In the genomic region with DNA sequence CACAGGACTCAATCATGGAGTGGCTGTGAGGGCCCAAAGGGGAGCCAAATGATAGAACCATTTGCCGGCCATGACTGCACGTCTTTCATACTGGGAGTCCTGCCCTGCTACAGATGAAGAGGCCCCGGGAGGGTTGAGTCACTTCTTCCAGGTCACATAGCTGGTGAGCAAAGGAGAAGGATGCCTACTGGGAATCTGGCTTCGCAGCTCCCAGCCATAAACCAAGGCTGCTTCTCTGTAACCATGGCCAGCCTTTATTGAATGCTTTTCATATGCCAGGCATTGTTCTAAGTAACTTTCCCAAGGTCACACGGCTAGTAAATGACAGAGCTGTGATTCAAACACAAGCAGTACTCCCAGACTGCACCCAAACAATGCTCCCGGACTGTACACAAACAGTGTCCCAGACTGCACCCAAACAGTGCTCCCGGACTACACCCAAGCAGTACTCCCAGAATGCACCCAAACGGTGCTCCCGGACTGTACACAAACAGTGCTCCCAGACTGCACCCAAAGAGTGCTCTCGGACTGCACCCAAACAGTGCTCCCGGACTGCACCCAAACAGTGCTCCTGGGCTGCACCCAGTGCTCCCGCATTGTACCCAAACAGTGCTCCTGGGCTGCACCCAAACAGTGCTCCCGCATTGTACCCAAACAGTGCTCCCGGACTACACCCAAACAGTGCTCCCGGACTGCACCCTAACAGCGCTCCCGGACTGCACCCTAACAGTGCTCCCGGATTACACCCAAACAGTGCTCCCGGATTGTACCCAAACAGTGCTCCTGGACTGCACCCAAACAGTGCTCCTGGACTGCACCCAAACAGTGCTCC, we compare ENCODE assay signal across 12 cellular contexts.
A peak's percentile ranks its signal among the peaks of the same experiment; 100 is the strongest.
DNase-seq lines count a peak whose midpoint lies in the region; ATAC-seq, FAIRE-seq and TF ChIP-seq lines count a peak whose summit lies in the region.
"Had no signal": no experiment of that assay in that cellular context is flagged by ENCODE, and none has a peak within 500 bp of the region (broad histone marks: within the 10 kb centered on the region; RNA-seq: fewer than 3 reads in every experiment).

No MANE protein-coding gene starts in this region.

- H3K79me2 ChIP-seq in astrocyte (ENCODE audit: insufficient read depth, low read length) = no peaks in the 10 kb centered on the region

- no peak overlapping the region for H3K27ac Mint-ChIP-seq in astrocyte (ENCODE audit: unreplicated experiment)

- TF ChIP-seq EP300 in suprapubic skin (IDR thresholded peaks at IDR 0.05) = no peak

- no peak overlapping the region for H3K9ac ChIP-seq in astrocyte (ENCODE audit: low read length)

- no peak for TF ChIP-seq CTCF in astrocyte (IDR thresholded peaks at IDR 0.05; ENCODE audit: insufficient read depth, low read depth, low read length)
- no peak for TF ChIP-seq CTCF in suprapubic skin (IDR thresholded peaks at IDR 0.05)
- TF ChIP-seq CTCF in RWPE1 (conservative IDR thresholded peaks at IDR 0.05; ENCODE audit: low read depth) = no peak

- intact Hi-C loops in right cardiac atrium (cut with DNase I) = no loop called here

- H3K4me3 ChIP-seq in astrocyte (ENCODE audit: insufficient read depth, low read depth, low read length) (no peak overlapping the region), right cardiac atrium (ENCODE audit: low read length) (no peak overlapping the region), suprapubic skin (no peak overlapping the region), H7 (ENCODE audit: insufficient read depth, low read depth, low read length) (no peak overlapping the region)
- H3K4me3 ChIP-seq: PC-9 had no signal

- H3K36me3 ChIP-seq in astrocyte (ENCODE audit: insufficient read depth, low read length) = no peaks in the 10 kb centered on the region
- H3K36me3 ChIP-seq in suprapubic skin = no peaks in the 10 kb centered on the region
- H3K36me3 ChIP-seq in H7 (replicated peaks; ENCODE audit: control insufficient read depth, insufficient read depth, low read length) = no peaks in the 10 kb centered on the region

- peak overlapping the region; percentile 34 for H2AFZ ChIP-seq in astrocyte (ENCODE audit: low read depth, low read length)
- H2AFZ ChIP-seq: PC-9 had no signal

- CTCF ChIA-PET in RWPE1 (lab: Yijun Ruan, JAX) = no interaction called here

- H4K20me1 ChIP-seq in astrocyte (ENCODE audit: insufficient read depth, low read length) = no peaks in the 10 kb centered on the region

- peak; percentile 76 for FAIRE-seq in astrocyte (lab: Jason Lieb, UNC)

- POLR2A ChIA-PET in RWPE1 (lab: Yijun Ruan, JAX; ENCODE audit: low non-redundant PET) = no interaction called here

- no peaks in the 10 kb centered on the region for H3K9me3 ChIP-seq in astrocyte (ENCODE audit: insufficient read depth, low read depth, low read length)
- H3K9me3 ChIP-seq in right cardiac atrium (ENCODE audit: control insufficient read depth, low read length) = no peaks in the 10 kb centered on the region
- no peaks in the 10 kb centered on the region for H3K9me3 ChIP-seq in suprapubic skin

- ATAC-seq in right cardiac atrium = peak; percentile 34 to 64
- ATAC-seq in GM21529 (IDR thresholded peaks at IDR 0.05; ENCODE audit: unreplicated experiment) = no peak

- H3K36me3 Mint-ChIP-seq in astrocyte (ENCODE audit: low read depth, unreplicated experiment) = no peaks in the 10 kb centered on the region

- H3K4me3 Mint-ChIP-seq in astrocyte (ENCODE audit: unreplicated experiment) = no peak overlapping the region

- H3K4me2 ChIP-seq in astrocyte (ENCODE audit: low read length) = peak overlapping the region; percentile 35
- H3K4me2 ChIP-seq: PC-9 had no signal

- WGBS in right cardiac atrium = 85% methylated on average over 19 of the region's 19 CpGs
- 80% methylated on average over 7 of the region's 19 CpGs for WGBS in suprapubic skin

- DNase-seq in GOT3 (lab: John Stamatoyannopoulos, UW) (peak; percentile 30), astrocyte (ENCODE audit: low read depth) (peak; percentile 54), right cardiac atrium (peak in 1 of 3 donors; percentile 53), suprapubic skin (ENCODE audit: low spot score in 2 of 2) (peak in 1 of 2 donors; percentile 37), RWPE1 (ENCODE audit: low spot score) (no peak), H7 (no peak)
- DNase-seq: activated CD4-positive, alpha-beta T cell treated with anti-CD3 and anti-CD28 coated beads, Interleukin-2, amount 50 U/mL, for 4 hours; COR-L47; NCI-H1092 treated with DMSO at 0.1 percent for 48 hours; NCI-H345 had no signal

- H3K4me1 ChIP-seq in astrocyte (ENCODE audit: insufficient read depth, low read length) = peaks cover 6% of the 10 kb centered on the region
- H3K4me1 ChIP-seq in right cardiac atrium (ENCODE audit: control insufficient read depth, insufficient read depth, low read length) = peaks cover 7% of the 10 kb centered on the region
- peaks cover 48% of the 10 kb centered on the region for H3K4me1 ChIP-seq in suprapubic skin

- peaks cover 15% of the 10 kb centered on the region for H3K27me3 Mint-ChIP-seq in astrocyte (ENCODE audit: low read depth, unreplicated experiment)

- H3K9me3 Mint-ChIP-seq in astrocyte (ENCODE audit: unreplicated experiment) = peaks cover 4% of the 10 kb centered on the region

- no peak for TF ChIP-seq POLR2A in suprapubic skin (IDR thresholded peaks at IDR 0.05)

- H3K4me1 Mint-ChIP-seq in astrocyte (ENCODE audit: low read depth, unreplicated experiment) = peaks cover 2% of the 10 kb centered on the region

- peaks cover 4% of the 10 kb centered on the region for H3K27me3 ChIP-seq in astrocyte (ENCODE audit: insufficient read depth, low read length)
- H3K27me3 ChIP-seq in right cardiac atrium (ENCODE audit: control insufficient read depth, insufficient read depth) = no peaks in the 10 kb centered on the region
- H3K27me3 ChIP-seq in suprapubic skin = no peaks in the 10 kb centered on the region
- no peaks in the 10 kb centered on the region for H3K27me3 ChIP-seq in H7 (ENCODE audit: control insufficient read depth, insufficient read depth, low read length)

- no peak overlapping the region for H3K27ac ChIP-seq in astrocyte (ENCODE audit: low read depth, low read length)
- peak overlapping the region; percentile 18 for H3K27ac ChIP-seq in right cardiac atrium (ENCODE audit: low read length)
- peak overlapping the region; percentile 77 for H3K27ac ChIP-seq in suprapubic skin
- no peak overlapping the region for H3K27ac ChIP-seq in RWPE1
- H3K27ac ChIP-seq: PC-9 had no signal

Comparison
In these comparisons a context has a peak if more than half of its experiments do, and no peak if none do; other contexts are left out.
1. DNase-seq: peak in GOT3 (single experiment) and astrocyte (single experiment); none in RWPE1 (single experiment) and H7 (single experiment).
2. H3K27ac ChIP-seq: peak in right cardiac atrium (single experiment) and suprapubic skin (single experiment); none in astrocyte (single experiment) and RWPE1 (single experiment).